ENCODE assay signal across 1 cellular context in genomic region chr11:94909371-94909820, GRCh38.
TF ChIP-seq lines count a peak whose summit lies in the region.

No MANE protein-coding gene starts in this region.

TF ChIP-seq in K562, 482 proteins besides CTCF, POLR2A, EP300 and RAD21 (continued from another document):
- no peak for TF ChIP-seq ZNF518B (CRISPR knock-in tag; IDR thresholded peaks at IDR 0.05)
- no peak for TF ChIP-seq TFE3 (CRISPR knock-in tag; IDR thresholded peaks at IDR 0.05)
- TF ChIP-seq ZFP1 (CRISPR knock-in tag; IDR thresholded peaks at IDR 0.05): no peak
- no peak for TF ChIP-seq CHAMP1 (IDR thresholded peaks at IDR 0.05)
- no peak for TF ChIP-seq ZKSCAN3 (CRISPR knock-in tag; IDR thresholded peaks at IDR 0.05)
- TF ChIP-seq HOXB6 (CRISPR knock-in tag; IDR thresholded peaks at IDR 0.05; ENCODE audit: borderline replicate concordance): no peak
